Comparison of ENCODE assay signal across 15 cellular contexts in genomic region chr18:12282436-12283039, GRCh38. TPM values are rescaled to one million over a fixed set of nuclear protein-coding genes. Genes with fewer than 3 reads are reported as not detected.
DNase-seq lines count a peak whose midpoint lies in the region; ATAC-seq and TF ChIP-seq lines count a peak whose summit lies in the region.
"Had no signal": no experiment of that assay in that cellular context is flagged by ENCODE, and none has a peak within 500 bp of the region (broad histone marks: within the 10 kb centered on the region; RNA-seq: fewer than 3 reads in every experiment).

No MANE protein-coding gene starts in this region.

- no peak for TF ChIP-seq POLR2A in esophagus muscularis mucosa (IDR thresholded peaks at IDR 0.05; ENCODE audit: low read depth)

- H3K36me3 ChIP-seq in esophagus muscularis mucosa, result no peaks in the 10 kb centered on the region
- H3K36me3 ChIP-seq in left ventricle myocardium inferior, result no peaks in the 10 kb centered on the region

- H3K9me3 ChIP-seq in esophagus muscularis mucosa, result no peaks in the 10 kb centered on the region
- no peaks in the 10 kb centered on the region for H3K9me3 ChIP-seq in left ventricle myocardium inferior (replicated peaks)
- H3K9me3 ChIP-seq: testis had no signal

- TF ChIP-seq EP300 in esophagus muscularis mucosa (IDR thresholded peaks at IDR 0.05), result no peak

- 70% methylated on average over 9 of the region's 9 CpGs for WGBS in esophagus muscularis mucosa

- DNase-seq in EH (ENCODE audit: low read depth), result peak; percentile 97
- DNase-seq in RPMI7951 (ENCODE audit: low read depth), result peak; percentile 72
- no peak for DNase-seq in esophagus muscularis mucosa (ENCODE audit: extremely low spot score)
- peak; percentile 84 for DNase-seq in non-pigmented ciliary epithelial cell (ENCODE audit: low read depth)
- no peak for DNase-seq in NCI-H1092 (lab: John Stamatoyannopoulos, UW)
- DNase-seq in left ventricle myocardium inferior, result no peak
- DNase-seq: activated CD4-positive, alpha-beta memory T cell treated with anti-CD3 and anti-CD28 coated beads, Interleukin-2, amount 10 ng/mL, durations not matched to agents 7 days and 5 days; activated naive CD4-positive, alpha-beta T cell treated with anti-CD3 and anti-CD28 coated beads for 36 hours; effector CD4-positive, alpha-beta T cell; NCI-H1105 treated with DMSO at 0.1 percent for 48 hours; NCI-H774; testis had no signal

- H3K27ac ChIP-seq in esophagus muscularis mucosa (replicated peaks in 1 of 4) (peak overlapping the region; percentile 93 to 98 (median 96)), left ventricle myocardium inferior (replicated peaks) (no peak overlapping the region)
- H3K27ac ChIP-seq: parathyroid adenoma, testis had no signal

- H3K27me3 ChIP-seq in esophagus muscularis mucosa (peaks cover 0 to 4% (median 0%) of the 10 kb centered on the region in 4 donors), left ventricle myocardium inferior (ENCODE audit: low read depth) (no peaks in the 10 kb centered on the region)
- H3K27me3 ChIP-seq: testis had no signal

- ATAC-seq in HG02970 (IDR thresholded peaks at IDR 0.05; ENCODE audit: low FRiP score, unreplicated experiment), result no peak
- no peak for ATAC-seq in HG03520 (IDR thresholded peaks at IDR 0.05; ENCODE audit: unreplicated experiment)

- H3K4me3 ChIP-seq in esophagus muscularis mucosa (no peak overlapping the region), left ventricle myocardium inferior (no peak overlapping the region)
- H3K4me3 ChIP-seq: testis had no signal

- intact Hi-C loops in esophagus muscularis mucosa (cut with DNase I), result no loop called here
- intact Hi-C loops in left ventricle myocardium inferior (cut with micrococcal nuclease), result no loop called here

- TF ChIP-seq CTCF in esophagus muscularis mucosa (IDR thresholded peaks at IDR 0.05), result no peak
- TF ChIP-seq CTCF in left ventricle myocardium inferior (IDR thresholded peaks at IDR 0.05; ENCODE audit: borderline replicate concordance), result no peak

- H3K4me1 ChIP-seq in esophagus muscularis mucosa, result peaks cover 17 to 53% (median 50%) of the 10 kb centered on the region in 4 donors
- H3K4me1 ChIP-seq in left ventricle myocardium inferior, result peaks cover 44% of the 10 kb centered on the region
- H3K4me1 ChIP-seq: parathyroid adenoma had no signal

RNA-seq across cellular contexts. Expression of gene TUBB6, which starts 25.5 kb away (rescaled TPM):
- total RNA-seq in RPMI7951 (2014; rRNA removed; shearing (Covaris generic)), result 522 and 588 TPM in 2 replicates
- 1,000 to 10,000 TPM in 2 of 4 donors, 100 to 1,000 TPM in 2; 599 to 1,574 (median 1,002) TPM for total RNA-seq in esophagus muscularis mucosa
- total RNA-seq in left ventricle myocardium inferior, result 81.5 TPM

RNA-seq across cellular contexts. Expression of gene CIDEA, which starts 28.4 kb away (rescaled TPM):
- total RNA-seq in RPMI7951 (2014; rRNA removed; shearing (Covaris generic)), result not detected in 2 replicates
- total RNA-seq in esophagus muscularis mucosa (not detected), left ventricle myocardium inferior (0.33 TPM)
- total RNA-seq: activated CD4-positive, alpha-beta memory T cell treated with anti-CD3 and anti-CD28 coated beads, Interleukin-2, amount 10 ng/mL, durations not matched to agents 7 days and 5 days; activated naive CD4-positive, alpha-beta T cell treated with anti-CD3 and anti-CD28 coated beads for 36 hours; testis had no signal

Comparison
In these comparisons a context has a peak if more than half of its experiments do, and no peak if none do; other contexts are left out.
1. DNase-seq: peak in EH (single experiment), RPMI7951 (single experiment) and non-pigmented ciliary epithelial cell (single experiment); none in esophagus muscularis mucosa (single experiment), NCI-H1092 (single experiment) and left ventricle myocardium inferior (single experiment).